1 cellular context compared by ENCODE assay signal in genomic region chr1:56569661-56570060, GRCh38.
TF ChIP-seq lines count a peak whose summit lies in the region.

No MANE protein-coding gene starts in this region.

TF ChIP-seq in HepG2, 621 proteins besides CTCF, POLR2A, EP300 and RAD21 (continued from another document and continues in another):
- TF ChIP-seq USF2 (IDR thresholded peaks at IDR 0.05; ENCODE audit: low read depth, low read length) (no peak), USF2 (CRISPR knock-in tag; IDR thresholded peaks at IDR 0.05; ENCODE audit: borderline replicate concordance) (no peak), ZNF292 (CRISPR knock-in tag; IDR thresholded peaks at IDR 0.05; ENCODE audit: borderline replicate concordance, low read depth) (peak; percentile 97), AGO1 (IDR thresholded peaks at IDR 0.05; ENCODE audit: low read depth, low read length, poor library complexity, severe bottlenecking) (no peak), ZNF879 (CRISPR knock-in tag; IDR thresholded peaks at IDR 0.05) (no peak), HMGXB4 (CRISPR knock-in tag; IDR thresholded peaks at IDR 0.05; ENCODE audit: borderline replicate concordance in 1 of 2, low read depth in 1 of 2) (peak in 1 of 2 experiments; percentile 45; a peak in 1 of 4 replicates), ZNF24 (IDR thresholded peaks at IDR 0.05) (no peak), ZNF496 (CRISPR knock-in tag; IDR thresholded peaks at IDR 0.05; ENCODE audit: insufficient replicate concordance) (no peak), RNF2 (conservative IDR thresholded peaks at IDR 0.05; ENCODE audit: low read depth) (no peak), GABPB1 (CRISPR knock-in tag; IDR thresholded peaks at IDR 0.05) (no peak; the same call in 1 of the 2 replicates), SIX1 (CRISPR knock-in tag; IDR thresholded peaks at IDR 0.05; ENCODE audit: borderline replicate concordance) (peak; percentile 69; the same call in 1 of the 2 replicates), ZNF205 (CRISPR knock-in tag; IDR thresholded peaks at IDR 0.05) (peak; percentile 54; the same call in 1 of the 2 replicates), CEBPZ (IDR thresholded peaks at IDR 0.05; ENCODE audit: low read length) (no peak), HMGA1 (CRISPR knock-in tag; conservative IDR thresholded peaks at IDR 0.05) (no peak), U2AF2 (IDR thresholded peaks at IDR 0.05; ENCODE audit: low read depth, low read length) (no peak), NR2C2 (CRISPR knock-in tag; IDR thresholded peaks at IDR 0.05; ENCODE audit: borderline replicate concordance) (peak; percentile 45; the same call in 1 of the 2 replicates), ZNF431 (CRISPR knock-in tag; IDR thresholded peaks at IDR 0.05; ENCODE audit: borderline replicate concordance, low read depth) (no peak), NFE2 (CRISPR knock-in tag; IDR thresholded peaks at IDR 0.05) (no peak), HMGXB3 (CRISPR knock-in tag; IDR thresholded peaks at IDR 0.05; ENCODE audit: borderline replicate concordance) (0 out of 2 replicates have a peak, but pooled peaks have one; percentile 37), ZNF326 (CRISPR knock-in tag; IDR thresholded peaks at IDR 0.05; ENCODE audit: borderline replicate concordance) (no peak), HNRNPK (IDR thresholded peaks at IDR 0.05; ENCODE audit: low read depth, low read length, poor library complexity, severe bottlenecking) (no peak), HINFP (CRISPR knock-in tag; IDR thresholded peaks at IDR 0.05; ENCODE audit: low read depth) (no peak), ZBTB7B (CRISPR knock-in tag; IDR thresholded peaks at IDR 0.05) (peak; percentile 86), ZNF225 (CRISPR knock-in tag; IDR thresholded peaks at IDR 0.05) (no peak), ZMYM3 (CRISPR knock-in tag; IDR thresholded peaks at IDR 0.05) (peak; percentile 87), TAF15 (IDR thresholded peaks at IDR 0.05; ENCODE audit: low read depth, low read length, poor library complexity, severe bottlenecking) (no peak), GFI1 (CRISPR knock-in tag; IDR thresholded peaks at IDR 0.05; ENCODE audit: borderline replicate concordance) (peak; percentile 47; the same call in 1 of the 2 replicates), TERF1 (CRISPR knock-in tag; IDR thresholded peaks at IDR 0.05) (no peak), SMYD3 (CRISPR knock-in tag; IDR thresholded peaks at IDR 0.05) (no peak), ZFP37 (CRISPR knock-in tag; IDR thresholded peaks at IDR 0.05; ENCODE audit: borderline replicate concordance) (0 out of 2 replicates have a peak, but pooled peaks have one; percentile 65), ATF6 (CRISPR knock-in tag; conservative IDR thresholded peaks at IDR 0.05) (no peak), ZFY (CRISPR knock-in tag; IDR thresholded peaks at IDR 0.05) (no peak), ZIK1 (CRISPR knock-in tag; IDR thresholded peaks at IDR 0.05; ENCODE audit: borderline replicate concordance, low read depth) (no peak), FOXA1 (IDR thresholded peaks at IDR 0.05) (peak; percentile 74), FOXA1 (CRISPR knock-in tag; IDR thresholded peaks at IDR 0.05) (peak; percentile 98), TSC22D2 (CRISPR knock-in tag; IDR thresholded peaks at IDR 0.05; ENCODE audit: borderline replicate concordance) (no peak), ONECUT2 (CRISPR knock-in tag; IDR thresholded peaks at IDR 0.05) (peak; percentile 77; the same call in 1 of the 2 replicates), ATAD3A (CRISPR knock-in tag; IDR thresholded peaks at IDR 0.05) (no peak), MAX (IDR thresholded peaks at IDR 0.05) (peak; percentile 41; the same call in 1 of the 2 replicates), HDAC1 (CRISPR knock-in tag; IDR thresholded peaks at IDR 0.05) (peak; percentile 81; the same call in 1 of the 2 replicates), KDM3A (CRISPR knock-in tag; IDR thresholded peaks at IDR 0.05; ENCODE audit: low read depth) (0 out of 2 replicates have a peak, but pooled peaks have one; percentile 47), ZNF543 (CRISPR knock-in tag; IDR thresholded peaks at IDR 0.05) (no peak), ZBTB4 (CRISPR knock-in tag; IDR thresholded peaks at IDR 0.05; ENCODE audit: borderline replicate concordance) (no peak)
